ENCODE assay signal across 8 cellular contexts in genomic region chr3:194485876-194486539, GRCh38. TPM values are rescaled to one million over a fixed set of nuclear protein-coding genes. Genes with fewer than 3 reads are reported as not detected.
DNase-seq lines count a peak whose midpoint lies in the region; ATAC-seq lines count a peak whose summit lies in the region.

No MANE protein-coding gene starts in this region.

- peak overlapping the region; percentile 88 for H2BK120ac ChIP-seq in mesenchymal stem cell (ENCODE audit: low read depth, low read length)

- H4K8ac ChIP-seq in mesenchymal stem cell (ENCODE audit: low read length), result peak overlapping the region; percentile 45

- CTCF ChIA-PET in activated CD4-positive, alpha-beta memory T cell treated with anti-CD3 and anti-CD28 coated beads for 36 hours (lab: Charles Lee), result interaction anchor here (0.7 to 3.5 kb wide), 15 partner anchors 9 to 785 kb away, joined by 3 to 37 read pairs (median 3); partner anchors contain the start of gene XXYLT1

- peak overlapping the region; percentile 82 to 96 (median 92) for H3K4me3 Mint-ChIP-seq in IgD-negative memory B cell
- peak overlapping the region; percentile 92 for H3K4me3 Mint-ChIP-seq in activated CD4-positive, alpha-beta memory T cell treated with anti-CD3 and anti-CD28 coated beads for 36 hours

- peaks cover 2% of the 10 kb centered on the region for H3K79me1 ChIP-seq in mesenchymal stem cell (replicated peaks; ENCODE audit: low read length, poor library complexity, severe bottlenecking)

- H3K4me3 ChIP-seq in ectodermal cell (ENCODE audit: insufficient read depth, low read depth, low read length), result peak overlapping the region; percentile 70
- peak overlapping the region; percentile 79 to 96 for H3K4me3 ChIP-seq in mesenchymal stem cell (ENCODE audit: insufficient read depth in 1 of 2, low read depth in 1 of 2, low read length in 2 of 2)

- peak overlapping the region; percentile 92 to 99 for H3K18ac ChIP-seq in mesenchymal stem cell (ENCODE audit: low read depth in 1 of 2, low read length in 2 of 2)

- H3K9me3 ChIP-seq in ectodermal cell (ENCODE audit: control insufficient read depth, low read length), result no peaks in the 10 kb centered on the region
- no peaks in the 10 kb centered on the region for H3K9me3 ChIP-seq in mesenchymal stem cell (ENCODE audit: control insufficient read depth, low read length)

- peaks cover 4% of the 10 kb centered on the region for H3K36me3 ChIP-seq in ectodermal cell (ENCODE audit: control insufficient read depth, insufficient read depth, low read length)
- H3K36me3 ChIP-seq in mesenchymal stem cell (ENCODE audit: control insufficient read depth in 1 of 2, insufficient read depth in 2 of 2, low read depth in 1 of 2, low read length in 2 of 2), result peaks cover 0 to 28% of the 10 kb centered on the region in 2 experiments

- no peaks in the 10 kb centered on the region for H3K9me3 Mint-ChIP-seq in IgD-negative memory B cell
- no peaks in the 10 kb centered on the region for H3K9me3 Mint-ChIP-seq in activated CD4-positive, alpha-beta memory T cell treated with anti-CD3 and anti-CD28 coated beads for 36 hours

- H3K23ac ChIP-seq in mesenchymal stem cell (ENCODE audit: low read length in 2 of 2), result peak overlapping the region in 1 of 2 experiments; percentile 97

- peak overlapping the region; percentile 79 to 95 for H3K4ac ChIP-seq in mesenchymal stem cell (ENCODE audit: low read depth in 1 of 2, low read length in 2 of 2)

- H2BK15ac ChIP-seq in mesenchymal stem cell (ENCODE audit: low read depth, poor library complexity, severe bottlenecking), result peak overlapping the region; percentile 98

- 1% methylated on average over 41 to 42 of the region's 42 CpGs for whole genome bisulfite sequencing in ectodermal cell, 2 experiments
- 1% methylated on average over 17 of the region's 42 CpGs for WGBS in mesenchymal stem cell

- peak overlapping the region; percentile 78 to 99 (median 87) for H3K27ac Mint-ChIP-seq in IgD-negative memory B cell
- peak overlapping the region; percentile 95 for H3K27ac Mint-ChIP-seq in activated CD4-positive, alpha-beta memory T cell treated with anti-CD3 and anti-CD28 coated beads for 36 hours

- peak overlapping the region in 1 of 2 experiments; percentile 90 for H2BK12ac ChIP-seq in mesenchymal stem cell (ENCODE audit: low read length in 2 of 2)

- peak overlapping the region; percentile 99 for H4K91ac ChIP-seq in mesenchymal stem cell (ENCODE audit: low read length)

- intact Hi-C loops in activated CD4-positive, alpha-beta memory T cell treated with anti-CD3 and anti-CD28 coated beads for 36 hours (cut with micrococcal nuclease), result loop anchor here (2.0 to 5.0 kb wide), 4 partner anchors 75 to 283 kb away; partner anchors contain the start of genes FAM43A and LSG1

- H3K27me3 Mint-ChIP-seq in IgD-negative memory B cell, result no peaks in the 10 kb centered on the region
- no peaks in the 10 kb centered on the region for H3K27me3 Mint-ChIP-seq in activated CD4-positive, alpha-beta memory T cell treated with anti-CD3 and anti-CD28 coated beads for 36 hours

- H3K27ac ChIP-seq in ectodermal cell (ENCODE audit: insufficient read depth, low read depth, low read length, poor library complexity, severe bottlenecking) (no peak overlapping the region), mesenchymal stem cell (ENCODE audit: low read length, poor library complexity, severe bottlenecking) (peak overlapping the region; percentile 16)

- H3K4me1 Mint-ChIP-seq in IgD-negative memory B cell, result peaks cover 25 to 36% (median 32%) of the 10 kb centered on the region in 3 donors
- H3K4me1 Mint-ChIP-seq in activated CD4-positive, alpha-beta memory T cell treated with anti-CD3 and anti-CD28 coated beads for 36 hours (ENCODE audit: low read depth), result peaks cover 64% of the 10 kb centered on the region

- peak overlapping the region; percentile 87 to 91 for H3K14ac ChIP-seq in mesenchymal stem cell (ENCODE audit: low read length in 2 of 2)

- POLR2A ChIA-PET in activated CD4-positive, alpha-beta memory T cell treated with anti-CD3 and anti-CD28 coated beads for 36 hours (lab: Charles Lee), result interaction anchor here (0.5 to 2.7 kb wide), 8 partner anchors 9 to 98 kb away, joined by 3 to 20 read pairs (median 3); no protein-coding TSS in a partner anchor

- H2AK5ac ChIP-seq in mesenchymal stem cell (ENCODE audit: low read length, severe bottlenecking), result peak overlapping the region; percentile 44

- peak; percentile 31 for DNase-seq in Ammon's horn (ENCODE audit: low spot score)
- DNase-seq in activated CD4-positive, alpha-beta memory T cell treated with anti-CD3 and anti-CD28 coated beads for 36 hours, result peak; percentile 67
- peak; percentile 66 for DNase-seq in mesenchymal stem cell
- DNase-seq in stimulated activated CD8-positive, alpha-beta memory T cell treated with anti-CD3 and anti-CD28 coated beads, Interleukin-2, amount 100 ng/mL, for 48 hours (ENCODE audit: low read depth in 2 of 2), result peak; percentile 28 to 44
- DNase-seq in NCI-H187 (lab: John Stamatoyannopoulos, UW), result no peak

- H3K4me2 ChIP-seq in mesenchymal stem cell (ENCODE audit: low read length, poor library complexity, severe bottlenecking), result peak overlapping the region; percentile 87

- H3K36me3 Mint-ChIP-seq in IgD-negative memory B cell, result peaks cover 2% of the 10 kb centered on the region
- H3K36me3 Mint-ChIP-seq in activated CD4-positive, alpha-beta memory T cell treated with anti-CD3 and anti-CD28 coated beads for 36 hours, result peaks cover 35% of the 10 kb centered on the region

- H3K4me1 ChIP-seq in ectodermal cell (ENCODE audit: control insufficient read depth, insufficient read depth, low read length) (peaks cover 7% of the 10 kb centered on the region), mesenchymal stem cell (ENCODE audit: control insufficient read depth, insufficient read depth, low read depth, low read length) (peaks cover 5% of the 10 kb centered on the region)

- peak; percentile 10 for ATAC-seq in GM19455 (IDR thresholded peaks at IDR 0.05; ENCODE audit: unreplicated experiment)

- H3K9ac ChIP-seq in mesenchymal stem cell (ENCODE audit: low read length), result peak overlapping the region; percentile 100

- H3K27me3 ChIP-seq in ectodermal cell (ENCODE audit: control insufficient read depth, insufficient read depth, low read length, poor library complexity, severe bottlenecking) (no peaks in the 10 kb centered on the region), mesenchymal stem cell (ENCODE audit: control insufficient read depth in 1 of 2, insufficient read depth in 1 of 2, low read length in 2 of 2) (no peaks in the 10 kb centered on the region)

- H2BK5ac ChIP-seq in mesenchymal stem cell (ENCODE audit: low read depth, low read length, poor library complexity, severe bottlenecking), result no peak overlapping the region

- no peak overlapping the region for H2AFZ ChIP-seq in mesenchymal stem cell (ENCODE audit: low read depth, low read length)

RNA-seq across cellular contexts. Expression of gene ATP13A3, which starts 0.8 kb away (rescaled TPM):
- polyA plus RNA-seq in IgD-negative memory B cell, result 4.2 TPM
- 100 to 1,000 TPM; 136 to 145 TPM for total RNA-seq in activated CD4-positive, alpha-beta memory T cell treated with anti-CD3 and anti-CD28 coated beads for 36 hours
- polyA plus RNA-seq in ectodermal cell (2013, experiment 1 of 4), result 58.5 TPM
- polyA plus RNA-seq in ectodermal cell (2013, experiment 2 of 4), result 61.5 TPM
- polyA plus RNA-seq in ectodermal cell (2013, experiment 3 of 4), result 47.8 TPM
- polyA plus RNA-seq in ectodermal cell (2013, experiment 4 of 4), result 48.2 TPM
- 52.5 TPM for polyA plus RNA-seq in mesenchymal stem cell (2013, experiment 1 of 2)
- polyA plus RNA-seq in mesenchymal stem cell (2013, experiment 2 of 2), result 54.3 TPM

Comparison
In these comparisons a context has a peak if more than half of its experiments do, and no peak if none do; other contexts are left out.
1. DNase-seq: peak in Ammon's horn (single experiment), activated CD4-positive, alpha-beta memory T cell treated with anti-CD3 and anti-CD28 coated beads for 36 hours (single experiment), mesenchymal stem cell (single experiment) and stimulated activated CD8-positive, alpha-beta memory T cell treated with anti-CD3 and anti-CD28 coated beads, Interleukin-2, amount 100 ng/mL, for 48 hours (2 of 2); none in NCI-H187 (0 of 2).